8 cellular contexts compared by ENCODE assay signal in genomic region chr16:3881499-3881995, GRCh38. TPM values are rescaled to one million over a fixed set of nuclear protein-coding genes. Genes with fewer than 3 reads are reported as not detected.
A peak's percentile ranks its signal among the peaks of the same experiment; 100 is the strongest.
DNase-seq lines count a peak whose midpoint lies in the region; ATAC-seq and TF ChIP-seq lines count a peak whose summit lies in the region.

No MANE protein-coding gene starts in this region.

- peaks cover 3% of the 10 kb centered on the region for H4K20me1 ChIP-seq in H9 (ENCODE audit: control insufficient read depth, insufficient read depth, insufficient read length)

- H3K14ac ChIP-seq in H9 (ENCODE audit: insufficient read depth, low read length): peak overlapping the region; percentile 72

- no peak overlapping the region for H2BK12ac ChIP-seq in H9 (ENCODE audit: insufficient read length, low read depth, low read length)

- H3T11ph ChIP-seq in H9 (ENCODE audit: low read length): no peak overlapping the region

- H3K27me3 ChIP-seq in H9 (ENCODE audit: insufficient read depth, low read length) (no peaks in the 10 kb centered on the region), WERI-Rb-1 (ENCODE audit: insufficient read depth, low read depth, severe bottlenecking) (no peaks in the 10 kb centered on the region), skeletal muscle satellite cell (ENCODE audit: control insufficient read depth, insufficient read depth, low read length) (no peaks in the 10 kb centered on the region)

- no peak overlapping the region for H2AFZ ChIP-seq in H9 (ENCODE audit: low read length)

- H3K9me3 Mint-ChIP-seq in H9 (peaks cover 0 to 2% of the 10 kb centered on the region in 2 experiments; a peak in 3 of 5 replicates), glutamatergic neuron (ENCODE audit: unreplicated experiment) (peaks cover 9% of the 10 kb centered on the region)

- peaks cover 4 to 21% (median 20%) of the 10 kb centered on the region in 3 experiments; a peak in 6 of 7 replicates for H3K36me3 Mint-ChIP-seq in H9 (ENCODE audit: insufficient read depth in 1 of 3, low read depth in 3 of 3)
- peaks cover 5% of the 10 kb centered on the region for H3K36me3 Mint-ChIP-seq in glutamatergic neuron (ENCODE audit: unreplicated experiment)

- no peak overlapping the region for H4K5ac ChIP-seq in H9 (ENCODE audit: insufficient read length, low read depth, low read length)

- H3K23ac ChIP-seq in H9 (ENCODE audit: insufficient read length, low read depth, low read length): no peak overlapping the region

- no peak overlapping the region for H4K8ac ChIP-seq in H9 (replicated peaks; ENCODE audit: insufficient read length, low read depth, low read length)

- peaks cover 8% of the 10 kb centered on the region for H3K23me2 ChIP-seq in H9 (ENCODE audit: insufficient read length, low read depth, low read length, poor library complexity, severe bottlenecking)

- H2AK5ac ChIP-seq in H9 (ENCODE audit: insufficient read length, low read length): no peak overlapping the region

- no peak overlapping the region for H3K4ac ChIP-seq in H9 (ENCODE audit: low read depth, low read length)

- H2BK5ac ChIP-seq in H9 (ENCODE audit: insufficient read length, low read length): no peak overlapping the region

- H3K27ac ChIP-seq in H9 (ENCODE audit: insufficient read length, low read depth, low read length) (no peak overlapping the region), WERI-Rb-1 (no peak overlapping the region)

- H3K4me1 ChIP-seq in H9 (ENCODE audit: insufficient read depth, low read length) (0 out of 2 replicates have a peak, but pooled peaks cover 4% of the 10 kb centered on the region), skeletal muscle satellite cell (ENCODE audit: control insufficient read depth, insufficient read depth, low read length) (peaks cover 20% of the 10 kb centered on the region)

- H4K91ac ChIP-seq in H9 (ENCODE audit: insufficient read length, low read depth, low read length): no peak overlapping the region

- peaks cover 22 to 27% of the 10 kb centered on the region in 2 experiments for H3K4me1 Mint-ChIP-seq in H9
- H3K4me1 Mint-ChIP-seq in glutamatergic neuron (ENCODE audit: low read depth, unreplicated experiment): peaks cover 30% of the 10 kb centered on the region

- H3K79me2 ChIP-seq in H9 (ENCODE audit: insufficient read depth, low read length): peaks cover 22% of the 10 kb centered on the region; the same call in 1 of the 2 replicates

- peak overlapping the region; percentile 44 for H3K18ac ChIP-seq in H9 (ENCODE audit: insufficient read length, low read depth, low read length)

- H3K36me3 ChIP-seq in WERI-Rb-1: peaks cover 26% of the 10 kb centered on the region
- H3K36me3 ChIP-seq in skeletal muscle satellite cell (ENCODE audit: insufficient read depth, low read length): no peaks in the 10 kb centered on the region

- DNase-seq in H9: peak; percentile 46
- DNase-seq in WERI-Rb-1: no peak
- DNase-seq in glutamatergic neuron: no peak
- no peak for DNase-seq in COLO829 (ENCODE audit: low spot score)
- no peak for DNase-seq in C1 segment of cervical spinal cord (lab: John Stamatoyannopoulos, UW)

- H3K27ac Mint-ChIP-seq in H9: peak overlapping the region in 2 of 3 experiments; percentile 25 to 34; a peak in 3 of 7 replicates
- H3K27ac Mint-ChIP-seq in glutamatergic neuron (ENCODE audit: unreplicated experiment): no peak overlapping the region

- H3K9ac ChIP-seq in H9 (ENCODE audit: extremely low read depth, insufficient read length, low read length) (peak overlapping the region; percentile 32), skeletal muscle satellite cell (ENCODE audit: low read depth, low read length) (peak overlapping the region; percentile 99)

- no peak overlapping the region for H2BK20ac ChIP-seq in H9 (ENCODE audit: low read depth, low read length, poor library complexity, severe bottlenecking)

- H3K4me3 ChIP-seq in WERI-Rb-1 (ENCODE audit: low read depth, low read length) (peak overlapping the region; percentile 67), skeletal muscle satellite cell (ENCODE audit: low read length) (peak overlapping the region; percentile 92)

- WGBS in H9 (ENCODE audit: extremely low coverage, insufficient read length, low lambda C conversion rate): no CpG with 5 or more reads among the region's 30 CpGs

- no peak for TF ChIP-seq CTCF in H9 (conservative IDR thresholded peaks at IDR 0.05)
- TF ChIP-seq CTCF in WERI-Rb-1 (IDR thresholded peaks at IDR 0.05; ENCODE audit: low read depth, low read length): no peak
- no peak for TF ChIP-seq CTCF in glutamatergic neuron (IDR thresholded peaks at IDR 0.05; ENCODE audit: partially characterized antibody, unreplicated experiment)

- H3K56ac ChIP-seq in H9 (ENCODE audit: insufficient read length, low read depth, low read length): no peak overlapping the region

- H3K4me3 Mint-ChIP-seq in H9 (peak overlapping the region; percentile 64 to 79), glutamatergic neuron (ENCODE audit: unreplicated experiment) (peak overlapping the region; percentile 83)

- no peak overlapping the region for H2BK15ac ChIP-seq in H9 (ENCODE audit: low read depth, low read length)

- no peaks in the 10 kb centered on the region for H3K79me1 ChIP-seq in H9 (ENCODE audit: insufficient read depth, low read depth, low read length, poor library complexity, severe bottlenecking)

- H3K27me3 Mint-ChIP-seq in H9 (ENCODE audit: low read depth): peaks cover 3% of the 10 kb centered on the region
- H3K27me3 Mint-ChIP-seq in glutamatergic neuron (ENCODE audit: unreplicated experiment): peaks cover 13% of the 10 kb centered on the region

- no peaks in the 10 kb centered on the region for H3K9me3 ChIP-seq in H9 (ENCODE audit: control insufficient read depth, low read depth, low read length)
- H3K9me3 ChIP-seq in WERI-Rb-1 (ENCODE audit: severe bottlenecking): peaks cover 2% of the 10 kb centered on the region
- no peaks in the 10 kb centered on the region for H3K9me3 ChIP-seq in skeletal muscle satellite cell (replicated peaks; ENCODE audit: low read length)

- ATAC-seq in GM18519 (IDR thresholded peaks at IDR 0.05; ENCODE audit: low FRiP score, unreplicated experiment): no peak
- ATAC-seq in GM21786 (IDR thresholded peaks at IDR 0.05; ENCODE audit: unreplicated experiment): no peak

- peak overlapping the region; percentile 36 for H3K4me2 ChIP-seq in H9 (ENCODE audit: insufficient read depth, insufficient read length, low read length)
- peak overlapping the region; percentile 96 for H3K4me2 ChIP-seq in skeletal muscle satellite cell (ENCODE audit: low read length)

- no peak overlapping the region for H2BK120ac ChIP-seq in H9 (ENCODE audit: low read depth, low read length, poor library complexity, severe bottlenecking)

RNA-seq across cellular contexts. Expression of gene CREBBP, which starts 1.0 kb away (rescaled TPM):
- 79.1 and 81.1 TPM in 2 replicates for total RNA-seq in H9 (2021)
- total RNA-seq in glutamatergic neuron (ENCODE audit: unreplicated experiment): 96.9 TPM
- total RNA-seq in skeletal muscle satellite cell (2012; rRNA removed): 10.9 and 11.4 TPM in 2 replicates
